20 cellular contexts compared by ENCODE assay signal in genomic region chr18:26536664-26537063, GRCh38.
"Had no signal": no experiment of that assay in that cellular context is flagged by ENCODE, and none has a peak within 500 bp of the region (broad histone marks: within the 10 kb centered on the region; RNA-seq: fewer than 3 reads in every experiment).

No MANE protein-coding gene starts in this region.

- H3K4me3 ChIP-seq: body of pancreas, dorsolateral prefrontal cortex, left ventricle myocardium inferior, mucosa of descending colon, neural progenitor cell, right lobe of liver, suprapubic skin, transverse colon, vagina had no signal

- H3K36me3 ChIP-seq: left ventricle myocardium inferior, neural progenitor cell, right lobe of liver, suprapubic skin, transverse colon, vagina had no signal

- H3K27ac ChIP-seq: body of pancreas, left ventricle myocardium inferior, neural progenitor cell, right lobe of liver, suprapubic skin, transverse colon, vagina had no signal

- ATAC-seq: body of pancreas, mucosa of descending colon, right lobe of liver had no signal

- H3K27me3 ChIP-seq: body of pancreas, dorsolateral prefrontal cortex, neural progenitor cell, right lobe of liver, suprapubic skin, transverse colon, vagina had no signal

- H3K4me1 ChIP-seq: body of pancreas, right lobe of liver, transverse colon had no signal

- H3K27ac Mint-ChIP-seq: activated naive CD8-positive, alpha-beta T cell; naive B cell; neural progenitor cell; stimulated activated naive CD8-positive, alpha-beta T cell treated with anti-CD3 and anti-CD28 coated beads, Interleukin-15, amount 100 ng/mL, for 72 hours had no signal

- H3K4me2 ChIP-seq: neural progenitor cell had no signal

- H3K4me1 Mint-ChIP-seq: naive B cell; stimulated activated naive CD8-positive, alpha-beta T cell treated with anti-CD3 and anti-CD28 coated beads, Interleukin-15, amount 100 ng/mL, for 72 hours had no signal

- H3K27me3 Mint-ChIP-seq: activated naive CD8-positive, alpha-beta T cell; naive B cell; stimulated activated naive CD8-positive, alpha-beta T cell treated with anti-CD3 and anti-CD28 coated beads, Interleukin-15, amount 100 ng/mL, for 72 hours had no signal

- H3K4me3 Mint-ChIP-seq: activated naive CD8-positive, alpha-beta T cell; naive B cell; neural progenitor cell; stimulated activated naive CD8-positive, alpha-beta T cell treated with anti-CD3 and anti-CD28 coated beads, Interleukin-15, amount 100 ng/mL, for 72 hours had no signal

- H3K9me3 ChIP-seq: body of pancreas, left ventricle myocardium inferior, mucosa of descending colon, right lobe of liver, suprapubic skin, transverse colon, vagina had no signal

- H3K9me3 Mint-ChIP-seq: naive B cell; neural progenitor cell; stimulated activated naive CD8-positive, alpha-beta T cell treated with anti-CD3 and anti-CD28 coated beads, Interleukin-15, amount 100 ng/mL, for 72 hours had no signal

- H2AFZ ChIP-seq: neural progenitor cell had no signal

- H3K9ac ChIP-seq: neural progenitor cell had no signal

- DNase-seq: activated CD4-positive, alpha-beta T cell treated with anti-CD3 and anti-CD28 coated beads, Interleukin-2, amount 50 U/mL, for 4 hours; amniotic stem cell; body of pancreas; central memory CD4-positive, alpha-beta T cell; dorsolateral prefrontal cortex; erythroblast; kidney; left ventricle myocardium inferior; mucosa of descending colon; naive B cell; right lobe of liver; stimulated activated CD4-positive, alpha-beta T cell treated with anti-CD3 and anti-CD28 coated beads, Interleukin-15, amount 100 ng/mL, for 24 hours; stimulated activated CD4-positive, alpha-beta T cell treated with anti-CD3 and anti-CD28 coated beads, Interleukin-4, amount 100 ng/mL, for 1 hour; T-helper 2 cell; transverse colon had no signal

- H3K36me3 Mint-ChIP-seq: naive B cell had no signal
